Comparison of ENCODE assay signal across 7 cellular contexts in genomic region chr1:216119600-216119999, GRCh38.
DNase-seq lines count a peak whose midpoint lies in the region; ATAC-seq, FAIRE-seq and TF ChIP-seq lines count a peak whose summit lies in the region.

No MANE protein-coding gene starts in this region.

- intact Hi-C loops in OCI-LY7 (cut with micrococcal nuclease; ENCODE audit: unreplicated experiment): no loop called here
- intact Hi-C loops in kidney (cut with DNase I): no loop called here

- no peaks in the 10 kb centered on the region for H3K27me3 ChIP-seq in CD8-positive, alpha-beta memory T cell (ENCODE audit: insufficient read depth, low read length, poor library complexity, severe bottlenecking)

- no peak overlapping the region for H2AFZ ChIP-seq in OCI-LY7 (ENCODE audit: low read length)

- no peak overlapping the region for H3K4me3 Mint-ChIP-seq in CD8-positive, alpha-beta memory T cell

- no peaks in the 10 kb centered on the region for H3K27me3 Mint-ChIP-seq in CD8-positive, alpha-beta memory T cell

- POLR2A ChIA-PET in OCI-LY7 (lab: Charles Lee): interaction anchor here (1.1 kb wide), 1 partner anchor 25 kb away, joined by 4 read pairs; no protein-coding TSS in a partner anchor
- POLR2A ChIA-PET in CD8-positive, alpha-beta memory T cell (lab: Charles Lee): no interaction called here

- no peak for FAIRE-seq in kidney (lab: Jason Lieb, UNC)

- H3K4me1 Mint-ChIP-seq in CD8-positive, alpha-beta memory T cell: no peaks in the 10 kb centered on the region

- H3K9me3 Mint-ChIP-seq in CD8-positive, alpha-beta memory T cell: peaks cover 3 to 14% (median 5%) of the 10 kb centered on the region in 5 donors

- H3K4me3 ChIP-seq in OCI-LY7 (ENCODE audit: low read depth, low read length, poor library complexity, severe bottlenecking) (no peak overlapping the region), kidney (ENCODE audit: low read length in 2 of 2) (no peak overlapping the region)
- no peak overlapping the region for H3K4me3 ChIP-seq in CD8-positive, alpha-beta memory T cell (ENCODE audit: low read length)

- no peaks in the 10 kb centered on the region for H3K36me3 ChIP-seq in OCI-LY7 (ENCODE audit: insufficient read depth, low read length)
- H3K36me3 ChIP-seq in kidney (ENCODE audit: control insufficient read depth in 1 of 2, insufficient read depth in 2 of 2, low read length in 2 of 2): no peaks in the 10 kb centered on the region
- no peaks in the 10 kb centered on the region for H3K36me3 ChIP-seq in CD8-positive, alpha-beta memory T cell (ENCODE audit: insufficient read depth, low read length)

- H3K9me3 ChIP-seq in OCI-LY7 (ENCODE audit: low read length): no peaks in the 10 kb centered on the region
- H3K9me3 ChIP-seq in kidney (ENCODE audit: control insufficient read depth in 1 of 2, low read length in 2 of 2): no peaks in the 10 kb centered on the region
- H3K9me3 ChIP-seq in CD8-positive, alpha-beta memory T cell (ENCODE audit: low read length): no peaks in the 10 kb centered on the region

- ATAC-seq in GM18502 (IDR thresholded peaks at IDR 0.05; ENCODE audit: poor library complexity, unreplicated experiment) (peak; percentile 71), HG03060 (IDR thresholded peaks at IDR 0.05; ENCODE audit: low read depth, unreplicated experiment) (peak; percentile 82), GM18873 (IDR thresholded peaks at IDR 0.05; ENCODE audit: low FRiP score, unreplicated experiment) (no peak)

- no peaks in the 10 kb centered on the region for H4K20me1 ChIP-seq in OCI-LY7 (ENCODE audit: insufficient read depth, low read length)

- no peak overlapping the region for H3K27ac Mint-ChIP-seq in CD8-positive, alpha-beta memory T cell

- no peaks in the 10 kb centered on the region for H3K79me2 ChIP-seq in OCI-LY7 (ENCODE audit: insufficient read depth, low read depth, low read length)

- H3K4me2 ChIP-seq in OCI-LY7 (ENCODE audit: low read length): no peak overlapping the region

- DNase-seq in OCI-LY7 (ENCODE audit: low spot score): peak; percentile 16
- no peak for DNase-seq in kidney
- DNase-seq in stimulated activated CD4-positive, alpha-beta T cell treated with anti-CD3 and anti-CD28 coated beads, Interleukin-1b, Interleukin-23, amount 100 ng/mL, for 48 hours: no peak
- DNase-seq in CD8-positive, alpha-beta memory T cell: no peak

- H3K9ac ChIP-seq in kidney (ENCODE audit: low read length in 2 of 2): no peak overlapping the region

- H3K27ac ChIP-seq in OCI-LY7 (ENCODE audit: low read depth, low read length, poor library complexity, severe bottlenecking) (no peak overlapping the region), kidney (ENCODE audit: low read depth in 2 of 2, low read length in 2 of 2) (no peak overlapping the region)
- H3K27ac ChIP-seq in CD8-positive, alpha-beta memory T cell (ENCODE audit: low read depth, low read length): no peak overlapping the region

- H3K36me3 Mint-ChIP-seq in CD8-positive, alpha-beta memory T cell: no peaks in the 10 kb centered on the region

- no peaks in the 10 kb centered on the region for H3K9me2 ChIP-seq in OCI-LY7 (ENCODE audit: insufficient read depth, low read length)

- no TSS peak for BruUV-seq in OCI-LY7 (replicated peaks; lab: Mats Ljungman, UMichigan)

- TF ChIP-seq CTCF in OCI-LY7 (conservative IDR thresholded peaks at IDR 0.05; ENCODE audit: low read length): peak; percentile 75
- peak; percentile 9 for TF ChIP-seq CTCF in kidney (IDR thresholded peaks at IDR 0.05; ENCODE audit: borderline replicate concordance, extremely low read depth, insufficient read depth)

- CTCF ChIA-PET in OCI-LY7 (lab: Charles Lee; ENCODE audit: unreplicated experiment): no interaction called here
- CTCF ChIA-PET in CD8-positive, alpha-beta memory T cell (lab: Charles Lee): no interaction called here

- H3K4me1 ChIP-seq in OCI-LY7 (ENCODE audit: insufficient read depth, low read length, poor library complexity, severe bottlenecking) (no peaks in the 10 kb centered on the region), kidney (ENCODE audit: control insufficient read depth in 1 of 2, insufficient read depth in 1 of 2, low read depth in 1 of 2, low read length in 2 of 2) (no peaks in the 10 kb centered on the region)
- H3K4me1 ChIP-seq in CD8-positive, alpha-beta memory T cell (ENCODE audit: insufficient read depth, low read length): no peaks in the 10 kb centered on the region
